In genomic region chr7:50349963-50350944, GRCh38 we compare ENCODE assay signal across 8 cellular contexts.
DNase-seq lines count a peak whose midpoint lies in the region; ATAC-seq lines count a peak whose summit lies in the region.

No MANE protein-coding gene starts in this region.

- ATAC-seq in HG03565 (IDR thresholded peaks at IDR 0.05; ENCODE audit: unreplicated experiment) = peak; percentile 73

- in situ Hi-C loops in ACHN (cut with HindIII; ENCODE audit: low pct_ligation_motif_present, low pct_unique_long_range_greater_than_20kb, low sequenced_read_pairs) = no loop called here

- DNase-seq in NK-92 treated with Interleukin-12 subunit alpha and Interleukin-12 subunit beta, amount 100 ng/mL, for 24 hours (lab: John Stamatoyannopoulos, UW) = peak; percentile 45
- no peak for DNase-seq in NK-92 (lab: John Stamatoyannopoulos, UW; ENCODE audit: unreplicated experiment)
- DNase-seq in activated T-helper 9 cell treated with anti-CD3 and anti-CD28 coated beads, Interleukin-2, amount 50 U/mL, for 16 hours (ENCODE audit: low read depth) = peak; percentile 78
- DNase-seq in stimulated activated CD4-positive, alpha-beta T cell treated with anti-CD3 and anti-CD28 coated beads, TNF-alpha, amount 100 ng/mL, for 4 hours (ENCODE audit: low read depth in 3 of 3) = peak in 2 of 3 experiments; percentile 52 to 61
- no peak for DNase-seq in NCI-H2081 (lab: John Stamatoyannopoulos, UW)
- no peak for DNase-seq in hepatic stellate cell (ENCODE audit: low spot score)
- DNase-seq in ACHN = no peak

Comparison
In these comparisons a context has a peak if more than half of its experiments do, and no peak if none do; other contexts are left out.
1. DNase-seq: peak in NK-92 treated with Interleukin-12 subunit alpha and Interleukin-12 subunit beta, amount 100 ng/mL, for 24 hours (single experiment), activated T-helper 9 cell treated with anti-CD3 and anti-CD28 coated beads, Interleukin-2, amount 50 U/mL, for 16 hours (single experiment) and stimulated activated CD4-positive, alpha-beta T cell treated with anti-CD3 and anti-CD28 coated beads, TNF-alpha, amount 100 ng/mL, for 4 hours (2 of 3); none in NK-92 (single experiment), NCI-H2081 (0 of 2), hepatic stellate cell (single experiment) and ACHN (single experiment).